1 cellular context compared by ENCODE assay signal in genomic region chr11:75399344-75400109, GRCh38.
TF ChIP-seq lines count a peak whose summit lies in the region.

TSS of gene RPS3 (plus strand) at chr11:75399518. CDS start at chr11:75399548, 30 bp downstream.

TF ChIP-seq in K562, 482 proteins besides CTCF, POLR2A, EP300 and RAD21 (continued from another document and continues in another):
- TF ChIP-seq GTF3C2 (IDR thresholded peaks at IDR 0.05; ENCODE audit: borderline replicate concordance, extremely low read depth, insufficient read length) = no peak
- TF ChIP-seq MXI1 (IDR thresholded peaks at IDR 0.05; ENCODE audit: low read depth, low read length) = no peak
- peak; percentile 66; the same call in 1 of the 2 replicates for TF ChIP-seq TOE1 (IDR thresholded peaks at IDR 0.05; ENCODE audit: borderline replicate concordance)
- 0 out of 2 replicates have a peak, but pooled peaks have one; percentile 71 for TF ChIP-seq TOE1 (CRISPR knock-in tag; IDR thresholded peaks at IDR 0.05; ENCODE audit: borderline replicate concordance, low read depth)
- no peak for TF ChIP-seq MCM3 (IDR thresholded peaks at IDR 0.05)
- no peak; the same call in 1 of the 2 replicates for TF ChIP-seq USF2 (CRISPR knock-in tag; IDR thresholded peaks at IDR 0.05)
- TF ChIP-seq BRD9 (IDR thresholded peaks at IDR 0.05; ENCODE audit: low read depth, partially characterized antibody) = peak; percentile 99
- TF ChIP-seq YY1 (IDR thresholded peaks at IDR 0.05; ENCODE audit: borderline replicate concordance in 1 of 3, control insufficient read depth in 1 of 3, extremely low read depth in 1 of 3, insufficient read depth in 3 of 3, insufficient read length in 1 of 3, insufficient replicate concordance in 2 of 3, low read depth in 1 of 3, low read length in 2 of 3) = peak; percentile 58 to 94 (median 89)
- TF ChIP-seq ZNF121 (CRISPR knock-in tag; conservative IDR thresholded peaks at IDR 0.05) = no peak
- TF ChIP-seq HDGF (IDR thresholded peaks at IDR 0.05) = no peak
- TF ChIP-seq ZFPM2 (CRISPR knock-in tag; IDR thresholded peaks at IDR 0.05) = no peak
- peak; percentile 81; the same call in 1 of the 2 replicates for TF ChIP-seq NR1H2 (CRISPR knock-in tag; IDR thresholded peaks at IDR 0.05)
- TF ChIP-seq PTRF (tag; IDR thresholded peaks at IDR 0.05) = no peak
- TF ChIP-seq MTF1 (CRISPR knock-in tag; IDR thresholded peaks at IDR 0.05; ENCODE audit: borderline replicate concordance) = no peak
- 0 out of 2 replicates have a peak, but pooled peaks have one; percentile 10 for TF ChIP-seq CBFA2T3 (IDR thresholded peaks at IDR 0.05)
- TF ChIP-seq ZBTB1 (CRISPR knock-in tag; IDR thresholded peaks at IDR 0.05; ENCODE audit: borderline replicate concordance, low read depth) = peak; percentile 78; the same call in 1 of the 2 replicates
- no peak for TF ChIP-seq ELK3 (CRISPR knock-in tag; IDR thresholded peaks at IDR 0.05)
- TF ChIP-seq BRF2 (IDR thresholded peaks at IDR 0.05; ENCODE audit: borderline replicate concordance, insufficient read depth, insufficient read length) = no peak
- TF ChIP-seq NR2C1 (IDR thresholded peaks at IDR 0.05) = peak; percentile 85
- peak; percentile 91 for TF ChIP-seq NR2C1 (tag; IDR thresholded peaks at IDR 0.05)
- TF ChIP-seq C11orf30 (IDR thresholded peaks at IDR 0.05; ENCODE audit: low read depth) = peak; percentile 78
- TF ChIP-seq HES1 (IDR thresholded peaks at IDR 0.05; ENCODE audit: low read depth) = no peak
- no peak for TF ChIP-seq PCBP2 (IDR thresholded peaks at IDR 0.05; ENCODE audit: low read depth, low read length, poor library complexity, severe bottlenecking)
- peak; percentile 96 for TF ChIP-seq SPI1 (IDR thresholded peaks at IDR 0.05; ENCODE audit: borderline replicate concordance, low read depth, low read length)
- no peak for TF ChIP-seq ZC3H11A (IDR thresholded peaks at IDR 0.05; ENCODE audit: low read depth, low read length)
- TF ChIP-seq ZNF280B (CRISPR knock-in tag; IDR thresholded peaks at IDR 0.05) = no peak
- peak; percentile 100 for TF ChIP-seq ZFX (CRISPR knock-in tag; IDR thresholded peaks at IDR 0.05)
- TF ChIP-seq CC2D1A (IDR thresholded peaks at IDR 0.05) = no peak
- no peak for TF ChIP-seq ESRRB (CRISPR knock-in tag; IDR thresholded peaks at IDR 0.05; ENCODE audit: borderline replicate concordance)
- peak; percentile 97 for TF ChIP-seq CREB1 (IDR thresholded peaks at IDR 0.05)
- peak; percentile 96 for TF ChIP-seq CREB1 (CRISPR knock-in tag; IDR thresholded peaks at IDR 0.05)
- peak; percentile 90 for TF ChIP-seq NFIC (IDR thresholded peaks at IDR 0.05)
- peak; percentile 83; the same call in 1 of the 2 replicates for TF ChIP-seq HNRNPL (IDR thresholded peaks at IDR 0.05; ENCODE audit: low read depth, low read length)
- TF ChIP-seq HMGXB4 (CRISPR knock-in tag; IDR thresholded peaks at IDR 0.05) = 0 out of 2 replicates have a peak, but pooled peaks have one; percentile 68
- peak; percentile 99 for TF ChIP-seq POLR2AphosphoS5 (IDR thresholded peaks at IDR 0.05; ENCODE audit: control insufficient read depth, insufficient read depth, low read depth, low read length)
- no peak for TF ChIP-seq ZNF274 (IDR thresholded peaks at IDR 0.05; ENCODE audit: borderline replicate concordance, low read depth, low read length)
- no peak for TF ChIP-seq TARDBP (IDR thresholded peaks at IDR 0.05)
- TF ChIP-seq PATZ1 (CRISPR knock-in tag; IDR thresholded peaks at IDR 0.05; ENCODE audit: borderline replicate concordance) = no peak
- peak; percentile 13 for TF ChIP-seq NCOA4 (IDR thresholded peaks at IDR 0.05; ENCODE audit: partially characterized antibody)
- TF ChIP-seq XRCC4 (IDR thresholded peaks at IDR 0.05; ENCODE audit: extremely low read depth, insufficient read depth, insufficient read length) = no peak
- peak; percentile 98 for TF ChIP-seq POLR2B (IDR thresholded peaks at IDR 0.05; ENCODE audit: low read depth, partially characterized antibody)
- peak; percentile 87 for TF ChIP-seq NCOA6 (IDR thresholded peaks at IDR 0.05)
- no peak for TF ChIP-seq DLX4 (CRISPR knock-in tag; IDR thresholded peaks at IDR 0.05)
- peak; percentile 67 for TF ChIP-seq CTBP1 (IDR thresholded peaks at IDR 0.05; ENCODE audit: borderline replicate concordance)
- peak in 1 of 2 experiments; percentile 76; a peak in 2 of 4 replicates for TF ChIP-seq FOXA3 (CRISPR knock-in tag; conservative IDR thresholded peaks at IDR 0.05 in 1 of 2, IDR thresholded peaks at IDR 0.05 in 1 of 2)
- TF ChIP-seq ZBTB2 (IDR thresholded peaks at IDR 0.05) = peak; percentile 97
- no peak for TF ChIP-seq SP2 (IDR thresholded peaks at IDR 0.05; ENCODE audit: extremely low read depth, low read depth, low read length, poor library complexity, severe bottlenecking)
- no peak for TF ChIP-seq ZNF41 (CRISPR knock-in tag; conservative IDR thresholded peaks at IDR 0.05)
- TF ChIP-seq TRIM28 (IDR thresholded peaks at IDR 0.05) = 0 out of 2 replicates have a peak, but pooled peaks have one; percentile 48
- 0 out of 2 replicates have a peak, but pooled peaks have one; percentile 17 for TF ChIP-seq OTX1 (CRISPR knock-in tag; IDR thresholded peaks at IDR 0.05)
- 0 out of 2 replicates have a peak, but pooled peaks have one; percentile 66 for TF ChIP-seq PRMT5 (CRISPR knock-in tag; IDR thresholded peaks at IDR 0.05)
- TF ChIP-seq ZNF282 (CRISPR knock-in tag; IDR thresholded peaks at IDR 0.05) = no peak
- no peak; the same call in 1 of the 2 replicates for TF ChIP-seq DEAF1 (CRISPR knock-in tag; IDR thresholded peaks at IDR 0.05)
